ENCODE assay signal across 9 cellular contexts in genomic region chr14:67944605-67945004, GRCh38.
A peak's percentile ranks its signal among the peaks of the same experiment; 100 is the strongest.
DNase-seq lines count a peak whose midpoint lies in the region; ATAC-seq and TF ChIP-seq lines count a peak whose summit lies in the region.
"Had no signal": no experiment of that assay in that cellular context is flagged by ENCODE, and none has a peak within 500 bp of the region (broad histone marks: within the 10 kb centered on the region; RNA-seq: fewer than 3 reads in every experiment).

No MANE protein-coding gene starts in this region.

- H3K4me1 ChIP-seq in sigmoid colon, result peaks cover 0 to 57% (median 51%) of the 10 kb centered on the region in 4 donors

- no peak for TF ChIP-seq CTCF in sigmoid colon (IDR thresholded peaks at IDR 0.05)

- peak; percentile 35 for DNase-seq in Caki2 (ENCODE audit: low read depth)
- no peak for DNase-seq in SK-N-MC (ENCODE audit: low read depth, low spot score)
- peak; percentile 9 for DNase-seq in glomerular visceral epithelial cell (ENCODE audit: extremely low spot score)
- DNase-seq in sigmoid colon, result no peak
- DNase-seq in activated gamma-delta T cell treated with Interleukin-2 at 50 U/mL for 16 hours, result no peak
- DNase-seq in NCI-H524 treated with DMSO at 0.1 percent for 48 hours (lab: John Stamatoyannopoulos, UW), result no peak

- TF ChIP-seq POLR2A in sigmoid colon (IDR thresholded peaks at IDR 0.05), result no peak

- no peak for TF ChIP-seq EP300 in sigmoid colon (IDR thresholded peaks at IDR 0.05)

- H3K27ac ChIP-seq in SK-N-MC (peak overlapping the region; percentile 79), sigmoid colon (peak overlapping the region; percentile 29 to 86 (median 82))
- H3K27ac ChIP-seq: adrenal gland had no signal

- H3K27me3 ChIP-seq in sigmoid colon, result no peaks in the 10 kb centered on the region
- H3K27me3 ChIP-seq: adrenal gland had no signal

- in situ Hi-C loops in Caki2 (cut with HindIII; ENCODE audit: low pct_unique_long_range_greater_than_20kb, low sequenced_read_pairs), result loop anchor here (25.0 kb wide), 1 partner anchor 318 kb away; no protein-coding TSS in a partner anchor

- ATAC-seq in HG02678 (IDR thresholded peaks at IDR 0.05; ENCODE audit: unreplicated experiment), result no peak
- ATAC-seq in HG02759 (IDR thresholded peaks at IDR 0.05; ENCODE audit: unreplicated experiment), result no peak

- 84 to 94% methylated on average over 1 of the region's 1 CpG for WGBS in sigmoid colon, 2 donors

- peak overlapping the region; percentile 61 for H3K9ac ChIP-seq in SK-N-MC (ENCODE audit: insufficient read length)

- H3K9me3 ChIP-seq in SK-N-MC (ENCODE audit: low read depth, low read length) (no peaks in the 10 kb centered on the region; the same call in 1 of the 2 replicates), sigmoid colon (no peaks in the 10 kb centered on the region)
- H3K9me3 ChIP-seq: adrenal gland had no signal

- 0 out of 2 replicates have a peak, but pooled peaks cover 4% of the 10 kb centered on the region for H3K36me3 ChIP-seq in SK-N-MC (ENCODE audit: insufficient read depth, low read length)
- no peaks in the 10 kb centered on the region for H3K36me3 ChIP-seq in sigmoid colon
- H3K36me3 ChIP-seq: adrenal gland had no signal

- H3K4me3 ChIP-seq in SK-N-MC (no peak overlapping the region), sigmoid colon (no peak overlapping the region)
- H3K4me3 ChIP-seq: adrenal gland had no signal

- intact Hi-C loops in sigmoid colon (cut with DNase I), result loop anchor here (2.0 to 10.0 kb wide), 6 partner anchors 93 to 720 kb away; no protein-coding TSS in a partner anchor

Comparison
In these comparisons a context has a peak if more than half of its experiments do, and no peak if none do; other contexts are left out.
1. DNase-seq: peak in Caki2 (single experiment) and glomerular visceral epithelial cell (single experiment); none in SK-N-MC (single experiment), sigmoid colon (single experiment), activated gamma-delta T cell treated with Interleukin-2 at 50 U/mL for 16 hours (single experiment) and NCI-H524 treated with DMSO at 0.1 percent for 48 hours (single experiment).